ENCODE assay signal across 1 cellular context in the genomic region with DNA sequence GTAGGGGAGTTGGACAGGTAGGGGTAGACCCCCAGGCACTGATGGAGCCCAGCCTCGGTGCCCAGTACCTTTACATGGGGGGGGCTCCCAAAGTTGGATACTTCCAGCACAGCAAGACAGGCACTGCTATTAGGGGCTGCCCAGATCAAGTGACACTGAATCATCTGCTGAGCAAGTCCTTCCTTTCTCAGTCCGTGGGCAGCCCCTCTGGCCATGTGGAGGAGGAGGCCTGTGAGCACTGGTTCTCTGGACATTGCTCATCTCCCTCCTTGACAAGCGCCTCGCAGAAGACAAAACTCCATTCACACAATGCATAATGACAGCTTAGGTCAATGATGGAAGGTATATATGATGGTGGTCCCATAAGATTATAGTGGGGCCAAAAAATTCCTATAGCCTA.
TF ChIP-seq lines count a peak whose summit lies in the region.

No MANE protein-coding gene starts in this region.

TF ChIP-seq in IMR-90, 13 proteins besides CTCF, POLR2A, EP300 and RAD21 (continued from another document):
- TF ChIP-seq RCOR1 (IDR thresholded peaks at IDR 0.05; ENCODE audit: insufficient replicate concordance, low read length) (no peak), MAZ (IDR thresholded peaks at IDR 0.05; ENCODE audit: borderline replicate concordance, low read depth, low read length) (no peak), MXI1 (IDR thresholded peaks at IDR 0.05; ENCODE audit: borderline replicate concordance, low read depth, low read length) (no peak), CHD1 (IDR thresholded peaks at IDR 0.05; ENCODE audit: low read depth, low read length) (no peak), CEBPB (IDR thresholded peaks at IDR 0.05; ENCODE audit: low read depth, low read length) (no peak)
- TF ChIP-seq, protein P1, sequence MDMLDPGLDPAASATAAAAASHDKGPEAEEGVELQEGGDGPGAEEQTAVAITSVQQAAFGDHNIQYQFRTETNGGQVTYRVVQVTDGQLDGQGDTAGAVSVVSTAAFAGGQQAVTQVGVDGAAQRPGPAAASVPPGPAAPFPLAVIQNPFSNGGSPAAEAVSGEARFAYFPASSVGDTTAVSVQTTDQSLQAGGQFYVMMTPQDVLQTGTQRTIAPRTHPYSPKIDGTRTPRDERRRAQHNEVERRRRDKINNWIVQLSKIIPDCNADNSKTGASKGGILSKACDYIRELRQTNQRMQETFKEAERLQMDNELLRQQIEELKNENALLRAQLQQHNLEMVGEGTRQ (IDR thresholded peaks at IDR 0.05; ENCODE audit: low read depth, low read length) = no peak
